Comparison of ENCODE assay signal across 1 cellular context in the genomic region with DNA sequence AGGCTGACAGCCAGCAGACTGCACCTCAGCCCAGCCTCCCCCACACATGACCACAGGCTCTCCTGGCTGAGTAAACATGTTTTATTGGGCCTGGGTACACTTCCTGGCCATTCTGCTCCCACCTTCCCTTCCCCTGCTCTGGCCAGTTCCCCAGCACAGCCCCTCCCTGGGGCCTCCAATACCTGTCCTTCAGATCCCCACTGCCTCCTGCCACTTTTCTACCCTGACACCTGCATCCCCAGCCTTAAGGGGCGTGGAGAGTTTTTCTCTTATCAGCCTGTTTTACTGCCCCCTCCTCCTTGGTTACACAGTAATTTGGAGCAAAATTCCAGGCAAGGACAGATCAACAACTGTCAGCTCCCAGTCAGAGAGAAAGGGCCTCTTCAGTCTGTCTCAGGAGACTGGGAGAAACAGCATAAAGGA.
TF ChIP-seq lines count a peak whose summit lies in the region.

TSS of gene ISX (plus strand) at position 363 of the 423 bp plus-strand sequence. CDS start 930 bp downstream, outside the sequence.

TF ChIP-seq in GM12891, 5 proteins besides CTCF, POLR2A, EP300 and RAD21 (continued from another document):
- TF ChIP-seq TAF1 (IDR thresholded peaks at IDR 0.05; ENCODE audit: low read depth, low read length): no peak
